In the genomic region with DNA sequence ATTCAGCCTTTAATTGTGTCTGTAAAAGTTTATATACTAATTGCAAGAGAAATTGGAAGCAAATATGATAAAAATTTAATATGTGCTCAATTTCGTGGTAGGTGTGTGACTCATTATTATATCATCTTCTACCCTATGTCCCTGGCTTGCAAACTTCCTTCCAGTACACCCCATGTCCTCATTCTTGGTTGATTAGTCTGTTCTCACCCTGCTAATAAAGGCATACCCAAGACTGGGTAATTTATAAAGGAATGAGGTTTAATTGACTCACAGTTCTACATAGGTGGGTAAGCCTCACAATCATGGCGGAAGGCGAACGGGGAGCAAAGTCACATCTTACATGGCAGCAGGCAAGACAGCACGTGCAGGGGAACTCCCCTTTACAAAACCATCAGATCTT, we compare ENCODE assay signal across 1 cellular context.
TF ChIP-seq lines count a peak whose summit lies in the region.

No MANE protein-coding gene starts in this region.

TF ChIP-seq in SK-N-SH, 30 proteins besides CTCF, POLR2A, EP300 and RAD21:
- TF ChIP-seq REST (IDR thresholded peaks at IDR 0.05; ENCODE audit: low read depth, low read length), result no peak
- no peak for TF ChIP-seq NRF1 (IDR thresholded peaks at IDR 0.05; ENCODE audit: low read depth, low read length)
TF ChIP-seq in SK-N-SH: peak in this region for 0.
